Comparison of ENCODE assay signal across 10 cellular contexts in genomic region chr5:59206132-59206581, GRCh38.
DNase-seq lines count a peak whose midpoint lies in the region; ATAC-seq and TF ChIP-seq lines count a peak whose summit lies in the region.
"Had no signal": no experiment of that assay in that cellular context is flagged by ENCODE, and none has a peak within 500 bp of the region (broad histone marks: within the 10 kb centered on the region; RNA-seq: fewer than 3 reads in every experiment).

No MANE protein-coding gene starts in this region.

- peak; percentile 83 for ATAC-seq in SK-N-SH treated with all-trans-retinoic acid at 6 μM for 48 hours
- ATAC-seq in omental fat pad (ENCODE audit: low FRiP score) = peak; percentile 51
- ATAC-seq in HG02970 (IDR thresholded peaks at IDR 0.05; ENCODE audit: low FRiP score, unreplicated experiment) = no peak
- no peak for ATAC-seq in HG03342 (IDR thresholded peaks at IDR 0.05; ENCODE audit: unreplicated experiment)

- no peak overlapping the region for H3K4me3 ChIP-seq in fibroblast of pulmonary artery (replicated peaks; ENCODE audit: low read depth, low read length)

- TF ChIP-seq CTCF in fibroblast of pulmonary artery (IDR thresholded peaks at IDR 0.05; ENCODE audit: low read length, missing control alignments) (no peak), omental fat pad (IDR thresholded peaks at IDR 0.05) (no peak)

- peak; percentile 68 for DNase-seq in Daoy (ENCODE audit: low read depth)
- peak; percentile 93 for DNase-seq in fibroblast of pulmonary artery (ENCODE audit: low read depth)
- no peak for DNase-seq in omental fat pad (ENCODE audit: low spot score)
- DNase-seq in NCI-H524 treated with DMSO at 0.1 percent for 48 hours (lab: John Stamatoyannopoulos, UW) = no peak
- DNase-seq in anterior cingulate cortex (lab: John Stamatoyannopoulos, UW) = no peak
- DNase-seq: BE2C, NCI-H2029 treated with DMSO at 0.1 percent for 48 hours had no signal

TF ChIP-seq in SK-N-SH treated with all-trans-retinoic acid at 6 μM for 48 hours, 23 proteins besides CTCF, POLR2A, EP300 and RAD21:
- TF ChIP-seq POU6F1 (CRISPR knock-in tag; IDR thresholded peaks at IDR 0.05; ENCODE audit: borderline replicate concordance, low read depth) (no peak), ISL1 (CRISPR knock-in tag; IDR thresholded peaks at IDR 0.05) (peak; percentile 81), ZC3H10 (CRISPR knock-in tag; IDR thresholded peaks at IDR 0.05) (0 out of 2 replicates have a peak, but pooled peaks have one; percentile 57), PPARA (CRISPR knock-in tag; IDR thresholded peaks at IDR 0.05; ENCODE audit: borderline replicate concordance) (no peak), CREB5 (CRISPR knock-in tag; IDR thresholded peaks at IDR 0.05; ENCODE audit: low read depth) (no peak), TOX (CRISPR knock-in tag; IDR thresholded peaks at IDR 0.05; ENCODE audit: borderline replicate concordance) (peak; percentile 75)

Comparison
In these comparisons a context has a peak if more than half of its experiments do, and no peak if none do; other contexts are left out.
1. DNase-seq: peak in Daoy (single experiment) and fibroblast of pulmonary artery (single experiment); none in omental fat pad (single experiment), NCI-H524 treated with DMSO at 0.1 percent for 48 hours (single experiment) and anterior cingulate cortex (0 of 58).
2. ATAC-seq: peak in SK-N-SH treated with all-trans-retinoic acid at 6 μM for 48 hours (single experiment) and omental fat pad (single experiment); none in HG02970 (single experiment) and HG03342 (single experiment).